ENCODE assay signal across 8 cellular contexts in the genomic region with DNA sequence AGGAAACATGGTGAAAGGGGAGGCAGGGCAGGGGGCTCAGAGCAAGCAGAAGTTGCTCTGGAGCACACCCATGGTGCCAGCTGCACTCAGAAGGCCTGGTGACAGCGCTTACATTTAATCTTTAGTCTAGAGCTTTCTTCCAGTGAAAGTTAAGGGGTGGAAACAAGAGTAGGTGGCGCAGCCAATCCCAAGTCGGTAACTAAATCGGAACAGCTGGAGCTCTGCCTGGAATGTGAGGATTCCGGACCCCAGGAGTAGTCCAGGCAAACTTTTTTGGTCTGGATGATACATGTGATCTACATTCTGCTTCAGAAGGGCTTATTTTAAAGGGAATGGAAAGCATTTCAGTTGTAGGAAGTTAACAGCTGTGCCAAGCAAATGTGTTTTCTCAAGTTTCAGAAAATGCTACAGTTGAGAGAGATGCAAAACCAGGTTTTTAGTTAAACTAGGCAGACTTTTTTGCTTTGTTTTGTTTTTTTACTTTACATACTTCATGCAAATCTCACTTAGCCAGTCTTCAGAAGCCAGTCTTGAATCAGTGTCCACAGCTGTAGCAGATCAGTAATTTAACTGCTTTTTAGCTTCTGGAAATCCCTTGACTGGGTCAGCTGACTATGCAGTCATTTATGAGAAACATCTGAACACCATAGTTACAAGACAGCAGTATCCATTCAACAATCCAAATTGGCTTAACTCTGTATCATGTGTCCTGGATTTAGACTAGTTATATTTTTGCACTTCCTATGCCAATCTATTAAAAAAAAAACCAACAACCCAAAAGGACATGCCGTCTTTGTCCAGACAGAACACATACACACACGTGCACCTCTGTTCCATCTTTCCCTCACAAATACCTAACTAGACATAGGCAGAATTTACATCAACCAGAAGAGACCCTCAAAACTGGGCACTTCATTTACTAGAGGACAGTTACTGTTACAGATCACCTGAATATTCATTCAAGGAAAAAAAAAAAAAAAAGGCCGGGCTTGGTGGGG. TPM values are rescaled to one million over a fixed set of nuclear protein-coding genes. Genes with fewer than 3 reads are reported as not detected.
DNase-seq lines count a peak whose midpoint lies in the region; ATAC-seq, FAIRE-seq and TF ChIP-seq lines count a peak whose summit lies in the region.

No MANE protein-coding gene starts in this region.

- intact Hi-C loops in activated CD8-positive, alpha-beta T cell treated with anti-CD3 and anti-CD28 coated beads for 36 hours (cut with micrococcal nuclease): no loop called here

- peak overlapping the region; percentile 4 for H3K27ac Mint-ChIP-seq in activated CD8-positive, alpha-beta T cell treated with anti-CD3 and anti-CD28 coated beads for 36 hours
- H3K27ac Mint-ChIP-seq in activated CD8-positive, alpha-beta T cell treated with anti-CD3 and anti-CD28 coated beads, Interleukin-2, amount 10 ng/mL, durations not matched to agents 7 days and 5 days: no peak overlapping the region
- H3K27ac Mint-ChIP-seq in stimulated activated memory B cell treated with anti-CD40 and anti-IgM and Interleukin-4, amounts not matched to agents 10 μg/mL and 1 μg/mL and 100 μg/mL, for 72 hours: peak overlapping the region; percentile 79
- H3K27ac Mint-ChIP-seq in effector memory CD8-positive, alpha-beta T cell: peak overlapping the region in 1 of 2 donors; percentile 0

- H3K36me3 ChIP-seq in bronchial epithelial cell (ENCODE audit: control insufficient read depth, insufficient read depth, low read length): no peaks in the 10 kb centered on the region

- H3K4me1 Mint-ChIP-seq in activated CD8-positive, alpha-beta T cell treated with anti-CD3 and anti-CD28 coated beads for 36 hours (ENCODE audit: low read depth): peaks cover 6% of the 10 kb centered on the region
- no peaks in the 10 kb centered on the region for H3K4me1 Mint-ChIP-seq in activated CD8-positive, alpha-beta T cell treated with anti-CD3 and anti-CD28 coated beads, Interleukin-2, amount 10 ng/mL, durations not matched to agents 7 days and 5 days (ENCODE audit: low read depth)
- peaks cover 18% of the 10 kb centered on the region for H3K4me1 Mint-ChIP-seq in stimulated activated memory B cell treated with anti-CD40 and anti-IgM and Interleukin-4, amounts not matched to agents 10 μg/mL and 1 μg/mL and 100 μg/mL, for 72 hours
- peaks cover 2 to 13% of the 10 kb centered on the region in 2 donors for H3K4me1 Mint-ChIP-seq in effector memory CD8-positive, alpha-beta T cell (ENCODE audit: low read depth in 2 of 2)

- CTCF ChIA-PET in activated CD8-positive, alpha-beta T cell treated with anti-CD3 and anti-CD28 coated beads for 36 hours (lab: Charles Lee): no interaction called here
- CTCF ChIA-PET in activated CD8-positive, alpha-beta T cell treated with anti-CD3 and anti-CD28 coated beads, Interleukin-2, amount 10 ng/mL, durations not matched to agents 7 days and 5 days (lab: Charles Lee): no interaction called here

- POLR2A ChIA-PET in activated CD8-positive, alpha-beta T cell treated with anti-CD3 and anti-CD28 coated beads for 36 hours (lab: Charles Lee): no interaction called here
- POLR2A ChIA-PET in activated CD8-positive, alpha-beta T cell treated with anti-CD3 and anti-CD28 coated beads, Interleukin-2, amount 10 ng/mL, durations not matched to agents 7 days and 5 days (lab: Charles Lee): no interaction called here

- DNase-seq in activated CD8-positive, alpha-beta T cell treated with anti-CD3 and anti-CD28 coated beads for 36 hours: no peak
- DNase-seq in activated CD8-positive, alpha-beta T cell treated with anti-CD3 and anti-CD28 coated beads, Interleukin-2, amount 10 ng/mL, durations not matched to agents 7 days and 5 days: no peak
- DNase-seq in bronchial epithelial cell (ENCODE audit: low read depth) (peak; percentile 27), islet precursor cell (peak; percentile 93), SKM-1 treated with dmso at 0.1 percent for 144 hours (lab: John Stamatoyannopoulos, UW; ENCODE audit: unreplicated experiment) (no peak)
- no peak for DNase-seq in effector memory CD8-positive, alpha-beta T cell

- H3K27me3 ChIP-seq in bronchial epithelial cell (ENCODE audit: control insufficient read depth, insufficient read depth, low read length): no peaks in the 10 kb centered on the region

- H3K36me3 Mint-ChIP-seq in activated CD8-positive, alpha-beta T cell treated with anti-CD3 and anti-CD28 coated beads for 36 hours (ENCODE audit: low read depth): peaks cover 1% of the 10 kb centered on the region
- H3K36me3 Mint-ChIP-seq in activated CD8-positive, alpha-beta T cell treated with anti-CD3 and anti-CD28 coated beads, Interleukin-2, amount 10 ng/mL, durations not matched to agents 7 days and 5 days (ENCODE audit: low read depth): peaks cover 2% of the 10 kb centered on the region
- H3K36me3 Mint-ChIP-seq in stimulated activated memory B cell treated with anti-CD40 and anti-IgM and Interleukin-4, amounts not matched to agents 10 μg/mL and 1 μg/mL and 100 μg/mL, for 72 hours: peaks cover 12% of the 10 kb centered on the region
- H3K36me3 Mint-ChIP-seq in effector memory CD8-positive, alpha-beta T cell (ENCODE audit: insufficient read depth): peaks cover 17% of the 10 kb centered on the region

- TF ChIP-seq CTCF in activated CD8-positive, alpha-beta T cell treated with anti-CD3 and anti-CD28 coated beads for 36 hours (IDR thresholded peaks at IDR 0.05): no peak
- TF ChIP-seq CTCF in bronchial epithelial cell (IDR thresholded peaks at IDR 0.05; ENCODE audit: insufficient read depth, low read length, severe bottlenecking): no peak

- no peaks in the 10 kb centered on the region for H3K27me3 Mint-ChIP-seq in activated CD8-positive, alpha-beta T cell treated with anti-CD3 and anti-CD28 coated beads for 36 hours
- no peaks in the 10 kb centered on the region for H3K27me3 Mint-ChIP-seq in activated CD8-positive, alpha-beta T cell treated with anti-CD3 and anti-CD28 coated beads, Interleukin-2, amount 10 ng/mL, durations not matched to agents 7 days and 5 days (ENCODE audit: low read depth)
- no peaks in the 10 kb centered on the region for H3K27me3 Mint-ChIP-seq in stimulated activated memory B cell treated with anti-CD40 and anti-IgM and Interleukin-4, amounts not matched to agents 10 μg/mL and 1 μg/mL and 100 μg/mL, for 72 hours
- no peaks in the 10 kb centered on the region for H3K27me3 Mint-ChIP-seq in effector memory CD8-positive, alpha-beta T cell

- no peak for FAIRE-seq in bronchial epithelial cell (lab: Jason Lieb, UNC)

- H3K4me3 Mint-ChIP-seq in activated CD8-positive, alpha-beta T cell treated with anti-CD3 and anti-CD28 coated beads for 36 hours: no peak overlapping the region
- H3K4me3 Mint-ChIP-seq in activated CD8-positive, alpha-beta T cell treated with anti-CD3 and anti-CD28 coated beads, Interleukin-2, amount 10 ng/mL, durations not matched to agents 7 days and 5 days: no peak overlapping the region
- peak overlapping the region; percentile 12 for H3K4me3 Mint-ChIP-seq in stimulated activated memory B cell treated with anti-CD40 and anti-IgM and Interleukin-4, amounts not matched to agents 10 μg/mL and 1 μg/mL and 100 μg/mL, for 72 hours
- no peak overlapping the region for H3K4me3 Mint-ChIP-seq in effector memory CD8-positive, alpha-beta T cell

- no peak for ATAC-seq in activated CD8-positive, alpha-beta T cell treated with anti-CD3 and anti-CD28 coated beads for 36 hours
- no peak for ATAC-seq in activated CD8-positive, alpha-beta T cell treated with anti-CD3 and anti-CD28 coated beads, Interleukin-2, amount 10 ng/mL, durations not matched to agents 7 days and 5 days
- peak; percentile 68 for ATAC-seq in HG03378 (IDR thresholded peaks at IDR 0.05; ENCODE audit: unreplicated experiment)
- peak; percentile 77 for ATAC-seq in stimulated activated memory B cell treated with anti-CD40 and anti-IgM and Interleukin-4, amounts not matched to agents 10 μg/mL and 1 μg/mL and 100 μg/mL, for 72 hours
- ATAC-seq in effector memory CD8-positive, alpha-beta T cell (replicated peaks): no peak

- H3K9me3 Mint-ChIP-seq in activated CD8-positive, alpha-beta T cell treated with anti-CD3 and anti-CD28 coated beads for 36 hours: no peaks in the 10 kb centered on the region
- H3K9me3 Mint-ChIP-seq in activated CD8-positive, alpha-beta T cell treated with anti-CD3 and anti-CD28 coated beads, Interleukin-2, amount 10 ng/mL, durations not matched to agents 7 days and 5 days (ENCODE audit: insufficient read depth): no peaks in the 10 kb centered on the region
- H3K9me3 Mint-ChIP-seq in stimulated activated memory B cell treated with anti-CD40 and anti-IgM and Interleukin-4, amounts not matched to agents 10 μg/mL and 1 μg/mL and 100 μg/mL, for 72 hours: no peaks in the 10 kb centered on the region
- H3K9me3 Mint-ChIP-seq in effector memory CD8-positive, alpha-beta T cell: no peaks in the 10 kb centered on the region

- H3K4me3 ChIP-seq in bronchial epithelial cell (ENCODE audit: low read depth, low read length): no peak overlapping the region

RNA-seq across cellular contexts. Expression of a gene that starts 33.2 kb away (rescaled TPM):
- total RNA-seq in activated CD8-positive, alpha-beta T cell treated with anti-CD3 and anti-CD28 coated beads for 36 hours: 10 to 100 TPM; 46.4 to 46.6 TPM
- 10 to 100 TPM; 42.2 to 43.3 TPM for total RNA-seq in activated CD8-positive, alpha-beta T cell treated with anti-CD3 and anti-CD28 coated beads, Interleukin-2, amount 10 ng/mL, durations not matched to agents 7 days and 5 days
- 33.3 and 34.5 TPM in 2 replicates for total RNA-seq in bronchial epithelial cell

RNA-seq across cellular contexts. Expression of a gene that starts 37.7 kb away (rescaled TPM):
- total RNA-seq in activated CD8-positive, alpha-beta T cell treated with anti-CD3 and anti-CD28 coated beads for 36 hours: 10 to 100 TPM; 31.2 to 33.1 TPM
- 10 to 100 TPM; 49.0 to 54.2 TPM for total RNA-seq in activated CD8-positive, alpha-beta T cell treated with anti-CD3 and anti-CD28 coated beads, Interleukin-2, amount 10 ng/mL, durations not matched to agents 7 days and 5 days
- total RNA-seq in bronchial epithelial cell: 50.6 and 58.2 TPM in 2 replicates

Comparison
In these comparisons a context has a peak if more than half of its experiments do, and no peak if none do; other contexts are left out.
1. ATAC-seq: peak in HG03378 (single experiment) and stimulated activated memory B cell treated with anti-CD40 and anti-IgM and Interleukin-4, amounts not matched to agents 10 μg/mL and 1 μg/mL and 100 μg/mL, for 72 hours (single experiment); none in activated CD8-positive, alpha-beta T cell treated with anti-CD3 and anti-CD28 coated beads for 36 hours (single experiment), activated CD8-positive, alpha-beta T cell treated with anti-CD3 and anti-CD28 coated beads, Interleukin-2, amount 10 ng/mL, durations not matched to agents 7 days and 5 days (single experiment) and effector memory CD8-positive, alpha-beta T cell (single experiment).
2. DNase-seq: peak in bronchial epithelial cell (single experiment) and islet precursor cell (single experiment); none in activated CD8-positive, alpha-beta T cell treated with anti-CD3 and anti-CD28 coated beads for 36 hours (single experiment), activated CD8-positive, alpha-beta T cell treated with anti-CD3 and anti-CD28 coated beads, Interleukin-2, amount 10 ng/mL, durations not matched to agents 7 days and 5 days (single experiment), effector memory CD8-positive, alpha-beta T cell (0 of 3) and SKM-1 treated with dmso at 0.1 percent for 144 hours (single experiment).